ENCODE assay signal across 21 cellular contexts in the genomic region with DNA sequence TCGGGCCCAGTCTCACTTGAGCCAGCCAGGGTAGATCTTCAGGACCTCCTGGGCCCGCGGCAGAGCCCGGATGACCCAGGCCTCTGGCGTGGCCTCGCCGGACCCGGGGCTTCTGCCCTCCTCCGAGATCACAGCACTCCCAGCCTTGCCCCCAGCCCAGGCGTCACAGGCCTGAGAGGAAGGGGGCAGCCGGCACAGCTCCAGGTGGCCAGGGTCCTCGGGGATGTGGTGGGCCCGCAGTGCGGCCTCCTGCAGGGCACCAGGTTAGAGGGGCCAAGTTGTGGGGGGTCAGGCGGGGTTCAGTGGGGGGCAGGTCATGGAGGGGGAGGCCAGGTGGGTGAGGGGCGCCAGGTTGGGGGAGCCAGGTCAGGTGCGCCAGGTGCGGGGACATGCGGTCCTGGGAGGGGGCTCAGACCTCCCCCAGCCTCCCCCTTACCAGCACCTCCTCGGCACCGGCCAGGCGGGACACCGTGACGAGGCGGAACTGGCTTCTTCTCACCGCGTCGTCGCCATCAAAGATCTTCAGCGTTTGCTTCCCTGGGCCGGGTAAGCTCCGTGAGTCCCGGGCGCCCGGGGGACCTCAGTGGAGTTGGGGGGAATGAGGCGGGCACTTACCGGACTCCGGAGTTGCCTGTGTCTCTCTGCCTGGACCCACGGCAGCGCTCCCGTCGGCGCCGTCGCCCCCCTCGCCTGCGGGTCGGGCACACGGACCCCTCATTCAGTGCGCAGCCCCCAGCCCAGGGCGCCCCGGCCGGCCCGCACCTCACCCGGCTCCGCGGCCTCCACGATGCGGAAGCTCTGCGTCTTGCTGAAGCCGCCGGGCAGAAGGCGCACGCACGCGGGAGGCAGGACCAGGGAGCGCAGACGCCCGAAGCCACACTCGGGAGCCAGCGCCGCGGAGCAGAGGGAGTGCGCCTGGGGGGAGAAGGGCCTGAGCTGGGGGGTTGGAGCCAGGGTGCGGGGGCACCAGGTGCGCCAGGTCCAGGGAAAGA. TPM values are rescaled to one million over a fixed set of nuclear protein-coding genes. Genes with fewer than 3 reads are reported as not detected.
DNase-seq lines count a peak whose midpoint lies in the region; ATAC-seq, FAIRE-seq and TF ChIP-seq lines count a peak whose summit lies in the region.
"Had no signal": no experiment of that assay in that cellular context is flagged by ENCODE, and none has a peak within 500 bp of the region (broad histone marks: within the 10 kb centered on the region; RNA-seq: fewer than 3 reads in every experiment).

No MANE protein-coding gene starts in this region.

- intact Hi-C loops in Right ventricle myocardium inferior (cut with DNase I) (no loop called here), left cardiac atrium (cut with DNase I) (no loop called here)

- no peak for ATAC-seq in Right ventricle myocardium inferior
- ATAC-seq in left cardiac atrium, result no peak
- ATAC-seq: A549, HCT116, HepG2, upper lobe of right lung had no signal

- FAIRE-seq in D721Med (lab: Jason Lieb, UNC), result no peak
- FAIRE-seq: A549, HepG2, small intestine had no signal

- H3K4me3 ChIP-seq in iPS-18c (ENCODE audit: insufficient read depth, low read depth, low read length) (peak overlapping the region; percentile 41), skeletal muscle cell (ENCODE audit: low read depth, low read length) (peak overlapping the region; percentile 18)
- H3K4me3 ChIP-seq: A549, BLaER1, colonic mucosa, upper lobe of right lung had no signal

- no peak for TF ChIP-seq CTCF in D721Med (IDR thresholded peaks at IDR 0.05; ENCODE audit: insufficient read depth, missing control alignments)

- H3K9me3 ChIP-seq in iPS-18c (ENCODE audit: control insufficient read depth, insufficient read depth, low read length), result peaks cover 2% of the 10 kb centered on the region
- H3K9me3 ChIP-seq: A549, BLaER1, colonic mucosa, upper lobe of right lung had no signal

- DNase-seq in Right ventricle myocardium inferior (ENCODE audit: missing footprints) (peak; percentile 55), left cardiac atrium (no peak), amniotic epithelial cell (ENCODE audit: low read depth) (peak; percentile 8), skeletal muscle cell (ENCODE audit: low read depth) (no peak), COR-L47 (lab: John Stamatoyannopoulos, UW) (no peak), D721Med (ENCODE audit: insufficient read length, low spot score) (no peak)
- no peak for DNase-seq in stimulated activated CD4-positive, alpha-beta T cell treated with anti-CD3 and anti-CD28 coated beads, Interleukin-2, amount 100 ng/mL, for 24 hours
- DNase-seq: activated CD4-positive, alpha-beta T cell treated with anti-CD3 and anti-CD28 coated beads for 48 hours; colonic mucosa; NCI-H774; OCI-M1; SHP77 treated with DMSO at 0.1 percent for 48 hours; small intestine; stimulated activated CD4-positive, alpha-beta T cell treated with anti-CD3 and anti-CD28 coated beads, Interleukin-4, amount 100 ng/mL, for 4 hours; T-helper 1 cell; upper lobe of right lung had no signal

RNA-seq across cellular contexts. Expression of gene DGKQ, which starts 6.0 kb away (rescaled TPM):
- total RNA-seq in Right ventricle myocardium inferior (3.8 TPM), left cardiac atrium (1 to 10 TPM; 5.1 to 5.6 TPM)

RNA-seq across cellular contexts. Expression of gene IDUA, which starts 19.4 kb away (rescaled TPM):
- total RNA-seq in Right ventricle myocardium inferior (8.6 TPM), left cardiac atrium (10 to 100 TPM; 15.4 to 18.7 TPM)

RNA-seq across cellular contexts. Expression of gene SLC26A1, which starts 25.8 kb away (rescaled TPM):
- total RNA-seq in Right ventricle myocardium inferior (not detected), left cardiac atrium (under 1 TPM in 1 of 2 donors, not detected in 1; 0.27 TPM)

RNA-seq across cellular contexts. Expression of gene TMEM175, which starts 35.1 kb away (rescaled TPM):
- total RNA-seq in Right ventricle myocardium inferior (17.4 TPM), left cardiac atrium (10 to 100 TPM; 17.9 to 20.7 TPM)

RNA-seq across cellular contexts. Expression of gene GAK, which starts 35.3 kb away (rescaled TPM):
- total RNA-seq in Right ventricle myocardium inferior (29.3 TPM), left cardiac atrium (10 to 100 TPM; 38.1 to 43.2 TPM)

Comparison
In these comparisons a context has a peak if more than half of its experiments do, and no peak if none do; other contexts are left out.
1. DNase-seq: peak in Right ventricle myocardium inferior (single experiment) and amniotic epithelial cell (single experiment); none in left cardiac atrium (single experiment), skeletal muscle cell (single experiment), COR-L47 (single experiment), stimulated activated CD4-positive, alpha-beta T cell treated with anti-CD3 and anti-CD28 coated beads, Interleukin-2, amount 100 ng/mL, for 24 hours (0 of 2) and D721Med (single experiment).